8 cellular contexts compared by ENCODE assay signal in genomic region chr17:42536372-42537155, GRCh38. TPM values are rescaled to one million over a fixed set of nuclear protein-coding genes. Genes with fewer than 3 reads are reported as not detected.
DNase-seq lines count a peak whose midpoint lies in the region; ATAC-seq and TF ChIP-seq lines count a peak whose summit lies in the region.

No MANE protein-coding gene starts in this region.

- TF ChIP-seq CTCF in gastroesophageal sphincter (IDR thresholded peaks at IDR 0.05), result peak in 3 of 4 experiments; percentile 14 to 28 (median 23)
- TF ChIP-seq CTCF in testis (IDR thresholded peaks at IDR 0.05), result no peak

- TF ChIP-seq POLR2A in Raji (IDR thresholded peaks at IDR 0.05; ENCODE audit: insufficient read depth, low read depth, low read length) (peak; percentile 25; the same call in 1 of the 2 replicates), gastroesophageal sphincter (IDR thresholded peaks at IDR 0.05) (peak; percentile 4 to 68), testis (IDR thresholded peaks at IDR 0.05) (no peak)

- WGBS in gastroesophageal sphincter (ENCODE audit: low coverage in 1 of 2), 2 donors, result no CpG with 5 or more reads among the region's 65 CpGs
- 0 to 1% methylated on average over 7 to 53 of the region's 65 CpGs for WGBS in testis, 2 donors

- no peaks in the 10 kb centered on the region for H3K9me3 ChIP-seq in gastroesophageal sphincter
- H3K9me3 ChIP-seq in neuron (ENCODE audit: low read length), result no peaks in the 10 kb centered on the region
- H3K9me3 ChIP-seq in testis, result no peaks in the 10 kb centered on the region

- H3K36me3 ChIP-seq in gastroesophageal sphincter (peaks cover 0 to 35% of the 10 kb centered on the region in 2 donors), neuron (ENCODE audit: insufficient read depth, low read length) (peaks cover 10% of the 10 kb centered on the region), testis (ENCODE audit: low read depth, missing control alignments) (no peaks in the 10 kb centered on the region)

- TF ChIP-seq EP300 in gastroesophageal sphincter (IDR thresholded peaks at IDR 0.05), result no peak

- peak; percentile 61 for ATAC-seq in GM21786 (IDR thresholded peaks at IDR 0.05; ENCODE audit: unreplicated experiment)
- peak; percentile 90 for ATAC-seq in gastroesophageal sphincter

- intact Hi-C loops in testis (cut with DNase I; ENCODE audit: low total_unique reads), result no loop called here

- no peaks in the 10 kb centered on the region for H3K27me3 ChIP-seq in gastroesophageal sphincter
- H3K27me3 ChIP-seq in neuron (ENCODE audit: insufficient read depth, low read length), result no peaks in the 10 kb centered on the region
- H3K27me3 ChIP-seq in testis, result no peaks in the 10 kb centered on the region

- peak overlapping the region; percentile 54 for H2AFZ ChIP-seq in neuron (ENCODE audit: low read depth, low read length)

- DNase-seq in EH (ENCODE audit: low read depth) (peak; percentile 86), KBM-7 (peak; percentile 69), testis (peak; percentile 84)
- DNase-seq in activated gamma-delta T cell treated with anti-CD3 and anti-CD28 coated beads, Interleukin-2, amount 50 U/mL, for 16 hours (ENCODE audit: low read depth), result peak; percentile 48

- in situ Hi-C loops in KBM-7 (cut with MboI; ENCODE audit: low pct_unique_long_range_greater_than_20kb, low sequenced_read_pairs), result no loop called here

- peaks cover 0 to 43% (median 10%) of the 10 kb centered on the region in 3 donors for H3K4me1 ChIP-seq in gastroesophageal sphincter
- H3K4me1 ChIP-seq in neuron (ENCODE audit: insufficient read depth, low read length), result peaks cover 24% of the 10 kb centered on the region
- H3K4me1 ChIP-seq in testis, result peaks cover 19% of the 10 kb centered on the region

- peak overlapping the region; percentile 29 to 83 for H3K4me3 ChIP-seq in gastroesophageal sphincter
- H3K4me3 ChIP-seq in neuron (ENCODE audit: low read length), result peak overlapping the region; percentile 52
- peak overlapping the region; percentile 71 to 83 for H3K4me3 ChIP-seq in testis

- peak overlapping the region; percentile 82 to 99 (median 95) for H3K27ac ChIP-seq in gastroesophageal sphincter
- peak overlapping the region; percentile 33 to 97 for H3K27ac ChIP-seq in testis

RNA-seq across cellular contexts. Expression of gene NAGLU, which starts 0.5 kb away (rescaled TPM):
- total RNA-seq in gastroesophageal sphincter, result 10 to 100 TPM; 31.9 to 46.9 (median 35.7) TPM
- 10 to 100 TPM; 37.6 to 40.6 TPM for total RNA-seq in testis
- 18.9 TPM for polyA plus RNA-seq in testis (ENCODE audit: insufficient read depth, low read depth, low replicate concordance)

RNA-seq across cellular contexts. Expression of gene HSD17B1, which starts 16.2 kb away (rescaled TPM):
- total RNA-seq in gastroesophageal sphincter (1 to 10 TPM in 1 of 4 donors, under 1 TPM in 3; 0.39 to 1.4 (median 0.69) TPM), testis (10 to 100 TPM; 13.8 to 14.4 TPM)
- 7.1 TPM for polyA plus RNA-seq in testis (ENCODE audit: insufficient read depth, low read depth, low replicate concordance)

RNA-seq across cellular contexts. Expression of gene COASY, which starts 25.4 kb away (rescaled TPM):
- 10 to 100 TPM; 16.8 to 25.8 (median 19.9) TPM for total RNA-seq in gastroesophageal sphincter
- 10 to 100 TPM; 52.8 to 68.5 TPM for total RNA-seq in testis
- 103 TPM for polyA plus RNA-seq in testis (ENCODE audit: insufficient read depth, low read depth, low replicate concordance)

RNA-seq across cellular contexts. Expression of gene MLX, which starts 30.3 kb away (rescaled TPM):
- total RNA-seq in gastroesophageal sphincter (10 to 100 TPM; 24.4 to 33.9 (median 26.0) TPM), testis (10 to 100 TPM; 27.6 to 38.6 TPM)
- 26.7 TPM for polyA plus RNA-seq in testis (ENCODE audit: insufficient read depth, low read depth, low replicate concordance)

RNA-seq across cellular contexts. Expression of gene PSMC3IP, which starts 41.0 kb away (rescaled TPM):
- total RNA-seq in gastroesophageal sphincter (1 to 10 TPM; 4.0 to 6.8 (median 4.8) TPM), testis (10 to 100 TPM; 17.2 to 27.2 TPM)
- polyA plus RNA-seq in testis (ENCODE audit: insufficient read depth, low read depth, low replicate concordance), result 45.3 TPM

Comparison
In these comparisons a context has a peak if more than half of its experiments do, and no peak if none do; other contexts are left out.
1. Peak in every context shown above with its lines: DNase-seq, ATAC-seq, H3K4me3 ChIP-seq and H3K27ac ChIP-seq.
2. CTCF ChIP-seq: peak in gastroesophageal sphincter (3 of 4); none in testis (0 of 3).
3. RNA of gene HSD17B1, which starts 16.2 kb away (total RNA-seq): 13.8 to 14.4 TPM in testis; 0.39 to 1.4 TPM in gastroesophageal sphincter; every median in the first group is over 4 times any median in the second.